Comparison of ENCODE assay signal across 9 cellular contexts in genomic region chr5:96961053-96961452, GRCh38. TPM values are rescaled to one million over a fixed set of nuclear protein-coding genes. Genes with fewer than 3 reads are reported as not detected.
DNase-seq lines count a peak whose midpoint lies in the region; ATAC-seq and TF ChIP-seq lines count a peak whose summit lies in the region.
"Had no signal": no experiment of that assay in that cellular context is flagged by ENCODE, and none has a peak within 500 bp of the region (broad histone marks: within the 10 kb centered on the region; RNA-seq: fewer than 3 reads in every experiment).

No MANE protein-coding gene starts in this region.

- H3K27me3 ChIP-seq in CD4-positive, alpha-beta T cell (ENCODE audit: control insufficient read depth, insufficient read depth, low read length), result no peaks in the 10 kb centered on the region
- H3K27me3 ChIP-seq: right lobe of liver had no signal

- no peaks in the 10 kb centered on the region for H3K9me3 Mint-ChIP-seq in CD4-positive, alpha-beta T cell
- H3K9me3 Mint-ChIP-seq in activated CD8-positive, alpha-beta T cell treated with anti-CD3 and anti-CD28 coated beads, Interleukin-2, amount 10 ng/mL, durations not matched to agents 7 days and 5 days (ENCODE audit: insufficient read depth), result no peaks in the 10 kb centered on the region

- CTCF ChIA-PET in CD4-positive, alpha-beta T cell (lab: Charles Lee), result interaction anchor here (0.8 to 1.4 kb wide), 8 partner anchors 17 to 209 kb away, joined by 3 to 6 read pairs (median 3); partner anchors contain the start of genes ERAP1 and LNPEP
- CTCF ChIA-PET in activated CD8-positive, alpha-beta T cell treated with anti-CD3 and anti-CD28 coated beads, Interleukin-2, amount 10 ng/mL, durations not matched to agents 7 days and 5 days (lab: Charles Lee), result interaction anchor here (0.9 to 1.0 kb wide), 4 partner anchors 21 to 92 kb away, joined by 3 to 7 read pairs (median 4); no protein-coding TSS in a partner anchor

- DNase-seq in CD4-positive, alpha-beta T cell, result no peak
- DNase-seq in activated CD8-positive, alpha-beta T cell treated with anti-CD3 and anti-CD28 coated beads, Interleukin-2, amount 10 ng/mL, durations not matched to agents 7 days and 5 days, result no peak
- DNase-seq in DMS114 treated with DMSO at 0.1 percent for 48 hours (lab: John Stamatoyannopoulos, UW; ENCODE audit: unreplicated experiment) (no peak), cortex of kidney (lab: John Stamatoyannopoulos, UW) (no peak), amygdala (lab: John Stamatoyannopoulos, UW) (no peak)
- DNase-seq: right lobe of liver had no signal

- TF ChIP-seq CTCF in CD4-positive, alpha-beta T cell (IDR thresholded peaks at IDR 0.05), result no peak

- peak overlapping the region; percentile 84 for H3K4me3 Mint-ChIP-seq in CD4-positive, alpha-beta T cell
- peak overlapping the region; percentile 69 for H3K4me3 Mint-ChIP-seq in activated CD8-positive, alpha-beta T cell treated with anti-CD3 and anti-CD28 coated beads, Interleukin-2, amount 10 ng/mL, durations not matched to agents 7 days and 5 days

- H3K9me3 ChIP-seq in CD4-positive, alpha-beta T cell (ENCODE audit: control insufficient read depth, low read length), result no peaks in the 10 kb centered on the region
- H3K9me3 ChIP-seq: right lobe of liver had no signal

- peak overlapping the region; percentile 91 for H3K27ac Mint-ChIP-seq in CD4-positive, alpha-beta T cell
- H3K27ac Mint-ChIP-seq in activated CD8-positive, alpha-beta T cell treated with anti-CD3 and anti-CD28 coated beads, Interleukin-2, amount 10 ng/mL, durations not matched to agents 7 days and 5 days, result peak overlapping the region; percentile 96

- peaks cover 23% of the 10 kb centered on the region for H3K36me3 Mint-ChIP-seq in CD4-positive, alpha-beta T cell (ENCODE audit: low read depth)
- H3K36me3 Mint-ChIP-seq in activated CD8-positive, alpha-beta T cell treated with anti-CD3 and anti-CD28 coated beads, Interleukin-2, amount 10 ng/mL, durations not matched to agents 7 days and 5 days (ENCODE audit: low read depth), result peaks cover 52% of the 10 kb centered on the region

- POLR2A ChIA-PET in CD4-positive, alpha-beta T cell (lab: Charles Lee), result interaction anchor here (0.6 to 3.6 kb wide), 14 partner anchors 11 to 92 kb away, joined by 3 to 59 read pairs (median 4); partner anchors contain the start of genes ERAP2 and LNPEP
- POLR2A ChIA-PET in activated CD8-positive, alpha-beta T cell treated with anti-CD3 and anti-CD28 coated beads, Interleukin-2, amount 10 ng/mL, durations not matched to agents 7 days and 5 days (lab: Charles Lee), result interaction anchor here (0.6 to 7.0 kb wide), 5 partner anchors 19 to 153 kb away, joined by 3 to 66 read pairs (median 3); partner anchors contain the start of genes ERAP1 and LNPEP

- H3K4me1 Mint-ChIP-seq in CD4-positive, alpha-beta T cell (ENCODE audit: low read depth), result peaks cover 93% of the 10 kb centered on the region
- H3K4me1 Mint-ChIP-seq in activated CD8-positive, alpha-beta T cell treated with anti-CD3 and anti-CD28 coated beads, Interleukin-2, amount 10 ng/mL, durations not matched to agents 7 days and 5 days (ENCODE audit: low read depth), result peaks cover 83% of the 10 kb centered on the region

- ATAC-seq in CD4-positive, alpha-beta T cell (ENCODE audit: poor library complexity), result peak; percentile 67
- ATAC-seq in GM19452 (IDR thresholded peaks at IDR 0.05; ENCODE audit: unreplicated experiment) (peak; percentile 50), HG03432 (IDR thresholded peaks at IDR 0.05; ENCODE audit: unreplicated experiment) (peak; percentile 65), GM19023 (IDR thresholded peaks at IDR 0.05; ENCODE audit: unreplicated experiment) (no peak)
- peak; percentile 60 for ATAC-seq in activated CD8-positive, alpha-beta T cell treated with anti-CD3 and anti-CD28 coated beads, Interleukin-2, amount 10 ng/mL, durations not matched to agents 7 days and 5 days

- H3K27me3 Mint-ChIP-seq in CD4-positive, alpha-beta T cell, result no peaks in the 10 kb centered on the region
- no peaks in the 10 kb centered on the region for H3K27me3 Mint-ChIP-seq in activated CD8-positive, alpha-beta T cell treated with anti-CD3 and anti-CD28 coated beads, Interleukin-2, amount 10 ng/mL, durations not matched to agents 7 days and 5 days (ENCODE audit: low read depth)

- intact Hi-C loops in CD4-positive, alpha-beta T cell (cut with DNase I, micrococcal nuclease), result no loop called here

- peak overlapping the region; percentile 70 for H3K27ac ChIP-seq in CD4-positive, alpha-beta T cell (ENCODE audit: low read depth, low read length)
- H3K27ac ChIP-seq: right lobe of liver had no signal

RNA-seq across cellular contexts. Expression of gene LNPEP, which starts 25.2 kb away (rescaled TPM):
- 10 to 100 TPM; 52.0 to 52.7 TPM for total RNA-seq in CD4-positive, alpha-beta T cell
- total RNA-seq in activated CD8-positive, alpha-beta T cell treated with anti-CD3 and anti-CD28 coated beads, Interleukin-2, amount 10 ng/mL, durations not matched to agents 7 days and 5 days, result 10 to 100 TPM; 85.9 to 90.1 TPM
